In genomic region chr11:32187106-32187505, GRCh38 we compare ENCODE assay signal across 29 cellular contexts.
"Had no signal": no experiment of that assay in that cellular context is flagged by ENCODE, and none has a peak within 500 bp of the region (broad histone marks: within the 10 kb centered on the region; RNA-seq: fewer than 3 reads in every experiment).

No MANE protein-coding gene starts in this region.

- H3K4me1 ChIP-seq: left ventricle myocardium inferior, neural progenitor cell, parathyroid adenoma, psoas muscle, right lobe of liver, tibial nerve, upper lobe of left lung, vagina had no signal

- H3K36me3 ChIP-seq: left ventricle myocardium inferior, neural progenitor cell, neutrophil, right atrium auricular region, right lobe of liver, tibial nerve, upper lobe of left lung, vagina had no signal

- H3K4me3 Mint-ChIP-seq: mesothelial cell of epicardium; natural killer cell; nephron progenitor cell; neural progenitor cell; stimulated activated memory B cell treated with anti-CD40 and anti-IgM and Interleukin-4, amounts not matched to agents 10 μg/mL and 1 μg/mL and 100 μg/mL, for 72 hours; stimulated activated naive CD8-positive, alpha-beta T cell treated with anti-CD3 and anti-CD28 coated beads, Interleukin-15, amount 100 ng/mL, for 72 hours had no signal

- H3K27me3 ChIP-seq: neural progenitor cell, neutrophil, right atrium auricular region, right lobe of liver, tibial nerve, upper lobe of left lung, vagina had no signal

- H3K79me2 ChIP-seq: hepatocyte, parathyroid adenoma had no signal

- H3K9me3 ChIP-seq: left ventricle myocardium inferior, neutrophil, psoas muscle, right atrium auricular region, right lobe of liver, tibial nerve, upper lobe of left lung, vagina had no signal

- H3K9ac ChIP-seq: neural progenitor cell, parathyroid adenoma had no signal

- H3K4me1 Mint-ChIP-seq: mesothelial cell of epicardium; naive B cell; natural killer cell; nephron progenitor cell; stimulated activated memory B cell treated with anti-CD40 and anti-IgM and Interleukin-4, amounts not matched to agents 10 μg/mL and 1 μg/mL and 100 μg/mL, for 72 hours; stimulated activated naive CD8-positive, alpha-beta T cell treated with anti-CD3 and anti-CD28 coated beads, Interleukin-15, amount 100 ng/mL, for 72 hours had no signal

- DNase-seq: islet precursor cell; left colon; left ventricle myocardium inferior; mesendoderm; naive B cell; natural killer cell; nephron progenitor cell; occipital lobe; psoas muscle; right lobe of liver; stimulated activated CD4-positive, alpha-beta T cell treated with anti-CD3 and anti-CD28 coated beads, Interleukin-1b, Interleukin-23, amount 100 ng/mL, for 48 hours; stimulated activated CD4-positive, alpha-beta T cell treated with anti-CD3 and anti-CD28 coated beads, Interleukin-2, amount 100 ng/mL, for 48 hours; stimulated activated CD4-positive, alpha-beta T cell treated with anti-CD3 and anti-CD28 coated beads, Interleukin-4, amount 100 ng/mL, for 4 hours; stimulated activated CD8-positive, alpha-beta memory T cell treated with anti-CD3 and anti-CD28 coated beads, Interleukin-4, amount 100 ng/mL, for 48 hours; stimulated activated naive CD4-positive, alpha-beta T cell treated with Interleukin-2 at 50 U/mL for 16 hours; stimulated activated naive CD8-positive, alpha-beta T cell treated with anti-CD3 and anti-CD28 coated beads, Interleukin-15, amount 100 ng/mL, for 72 hours; substantia nigra; upper lobe of left lung had no signal

- H3K4me2 ChIP-seq: hepatocyte, neural progenitor cell, smooth muscle cell had no signal

- H3K36me3 Mint-ChIP-seq: mesothelial cell of epicardium; naive B cell; natural killer cell; neural progenitor cell; stimulated activated memory B cell treated with anti-CD40 and anti-IgM and Interleukin-4, amounts not matched to agents 10 μg/mL and 1 μg/mL and 100 μg/mL, for 72 hours had no signal

- H3K4me3 ChIP-seq: hepatocyte, left ventricle myocardium inferior, lung, neural progenitor cell, psoas muscle, right atrium auricular region, right lobe of liver, smooth muscle cell, tibial nerve, upper lobe of left lung, vagina had no signal

- H3K27me3 Mint-ChIP-seq: stimulated activated memory B cell treated with anti-CD40 and anti-IgM and Interleukin-4, amounts not matched to agents 10 μg/mL and 1 μg/mL and 100 μg/mL, for 72 hours had no signal

- H3K27ac ChIP-seq: hepatocyte, left ventricle myocardium inferior, neural progenitor cell, neutrophil, parathyroid adenoma, psoas muscle, right atrium auricular region, right lobe of liver, tibial nerve, upper lobe of left lung, vagina had no signal

- H3K9me3 Mint-ChIP-seq: mesothelial cell of epicardium; naive B cell; natural killer cell; nephron progenitor cell; stimulated activated memory B cell treated with anti-CD40 and anti-IgM and Interleukin-4, amounts not matched to agents 10 μg/mL and 1 μg/mL and 100 μg/mL, for 72 hours; stimulated activated naive CD8-positive, alpha-beta T cell treated with anti-CD3 and anti-CD28 coated beads, Interleukin-15, amount 100 ng/mL, for 72 hours had no signal

- H3K27ac Mint-ChIP-seq: mesothelial cell of epicardium; naive B cell; natural killer cell; nephron progenitor cell; neural progenitor cell; stimulated activated memory B cell treated with anti-CD40 and anti-IgM and Interleukin-4, amounts not matched to agents 10 μg/mL and 1 μg/mL and 100 μg/mL, for 72 hours; stimulated activated naive CD8-positive, alpha-beta T cell treated with anti-CD3 and anti-CD28 coated beads, Interleukin-15, amount 100 ng/mL, for 72 hours had no signal

- H2AFZ ChIP-seq: hepatocyte, neural progenitor cell, parathyroid adenoma had no signal
